In the genomic region with DNA sequence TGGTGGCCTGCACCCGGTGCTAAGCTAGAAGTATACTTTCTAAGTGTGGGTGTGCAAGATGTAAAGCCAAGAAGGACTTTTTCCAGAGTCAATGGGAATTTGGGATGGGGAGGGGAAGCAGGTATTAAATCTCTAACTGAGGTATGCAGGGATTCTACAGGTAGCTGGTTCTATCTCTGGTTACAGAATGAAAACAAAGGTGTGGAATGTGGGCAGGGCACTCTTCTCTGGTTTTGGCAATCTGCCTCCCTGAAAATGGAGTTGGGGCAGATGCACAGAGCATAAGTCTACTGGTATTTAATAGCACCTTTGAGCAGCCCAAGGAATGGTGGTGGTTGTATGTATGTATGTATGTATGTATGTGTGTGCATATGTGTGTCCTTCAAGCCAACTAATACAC, we compare ENCODE assay signal across 17 cellular contexts.
DNase-seq lines count a peak whose midpoint lies in the region; ATAC-seq and TF ChIP-seq lines count a peak whose summit lies in the region.
"Had no signal": no experiment of that assay in that cellular context is flagged by ENCODE, and none has a peak within 500 bp of the region (broad histone marks: within the 10 kb centered on the region; RNA-seq: fewer than 3 reads in every experiment).

No MANE protein-coding gene starts in this region.

- H3K27ac ChIP-seq in RWPE2 (ENCODE audit: poor library complexity, severe bottlenecking) = no peak overlapping the region
- H3K27ac ChIP-seq: SJCRH30 had no signal

- no peak overlapping the region for H3K4me3 Mint-ChIP-seq in Caco-2 (ENCODE audit: unreplicated experiment)
- H3K4me3 Mint-ChIP-seq: CD14-positive monocyte, IgD-negative memory B cell had no signal

- H3K27me3 Mint-ChIP-seq in Caco-2 (ENCODE audit: insufficient read depth, unreplicated experiment) = no peaks in the 10 kb centered on the region
- H3K27me3 Mint-ChIP-seq: IgD-negative memory B cell had no signal

- H3K36me3 Mint-ChIP-seq in Caco-2 (ENCODE audit: insufficient read depth, unreplicated experiment) = no peaks in the 10 kb centered on the region
- H3K36me3 Mint-ChIP-seq: CD14-positive monocyte, IgD-negative memory B cell had no signal

- no peaks in the 10 kb centered on the region for H3K9me3 Mint-ChIP-seq in Caco-2 (ENCODE audit: unreplicated experiment)

- CTCF ChIA-PET in Caco-2 (lab: Charles Lee) = no interaction called here

- DNase-seq in Caco-2 (no peak), HPDE6-E6E7 (ENCODE audit: extremely low spot score) (peak; percentile 41), RWPE2 (ENCODE audit: low spot score) (no peak), iPS-NIHi11 (ENCODE audit: low spot score) (peak; percentile 44)
- DNase-seq: DMS79 treated with DMSO at 0.1 percent for 48 hours, GDM1, MV-4-11, NCI-H1417 treated with DMSO at 0.1 percent for 48 hours, NCI-H2081 treated with DMSO at 0.1 percent for 48 hours, NCI-H446, SJCRH30 had no signal

- peaks cover 7% of the 10 kb centered on the region for H3K4me1 Mint-ChIP-seq in Caco-2 (ENCODE audit: low read depth, unreplicated experiment)

- H3K27me3 ChIP-seq in Caco-2 (replicated peaks; ENCODE audit: control insufficient read depth, insufficient read depth, low read length) (no peaks in the 10 kb centered on the region), RWPE2 (ENCODE audit: insufficient read depth, poor library complexity, severe bottlenecking) (no peaks in the 10 kb centered on the region)
- H3K27me3 ChIP-seq: SJCRH30 had no signal

- H3K4me1 ChIP-seq in Caco-2 (peaks cover 21% of the 10 kb centered on the region), RWPE2 (ENCODE audit: insufficient read depth, poor library complexity, severe bottlenecking) (peaks cover 3% of the 10 kb centered on the region)
- H3K4me1 ChIP-seq: SJCRH30 had no signal

- ATAC-seq in RWPE2 (ENCODE audit: low read depth) = peak; percentile 91
- ATAC-seq in HG03159 (IDR thresholded peaks at IDR 0.05; ENCODE audit: unreplicated experiment) = no peak
- ATAC-seq in GM21737 (IDR thresholded peaks at IDR 0.05; ENCODE audit: unreplicated experiment) = no peak
- ATAC-seq in HG03108 (IDR thresholded peaks at IDR 0.05; ENCODE audit: unreplicated experiment) = no peak
- no peak for ATAC-seq in GM18873 (IDR thresholded peaks at IDR 0.05; ENCODE audit: low FRiP score, unreplicated experiment)

- H3K36me3 ChIP-seq in Caco-2 (ENCODE audit: control insufficient read depth, insufficient read depth, low read length) = no peaks in the 10 kb centered on the region
- H3K36me3 ChIP-seq in RWPE2 (ENCODE audit: low read depth) = no peaks in the 10 kb centered on the region
- H3K36me3 ChIP-seq: SJCRH30 had no signal

- POLR2A ChIA-PET in Caco-2 (lab: Charles Lee) = no interaction called here

- intact Hi-C loops in Caco-2 (cut with micrococcal nuclease; ENCODE audit: unreplicated experiment) = no loop called here

- no TSS peak for BruUV-seq in Caco-2 (replicated peaks; lab: Mats Ljungman, UMichigan)

- TF ChIP-seq CTCF in Caco-2 (IDR thresholded peaks at IDR 0.05; ENCODE audit: insufficient read depth in 1 of 2, low read depth in 1 of 2, low read length in 1 of 2, severe bottlenecking in 1 of 2, unreplicated experiment in 1 of 2) (no peak), RWPE2 (IDR thresholded peaks at IDR 0.05; ENCODE audit: poor library complexity, severe bottlenecking) (no peak)

- H3K9me3 ChIP-seq in Caco-2 = 0 out of 2 replicates have a peak, but pooled peaks cover 3% of the 10 kb centered on the region
- H3K9me3 ChIP-seq in RWPE2 (ENCODE audit: severe bottlenecking) = no peaks in the 10 kb centered on the region
- H3K9me3 ChIP-seq: SJCRH30 had no signal

- no peak overlapping the region for H3K4me3 ChIP-seq in Caco-2 (ENCODE audit: low read depth, low read length)
- no peak overlapping the region for H3K4me3 ChIP-seq in RWPE2 (ENCODE audit: severe bottlenecking)
- H3K4me3 ChIP-seq: SJCRH30 had no signal

- peak overlapping the region; percentile 26 for H3K27ac Mint-ChIP-seq in Caco-2 (ENCODE audit: unreplicated experiment)
- H3K27ac Mint-ChIP-seq: CD14-positive monocyte, IgD-negative memory B cell had no signal

Comparison
In these comparisons a context has a peak if more than half of its experiments do, and no peak if none do; other contexts are left out.
1. DNase-seq: peak in HPDE6-E6E7 (single experiment) and iPS-NIHi11 (single experiment); none in Caco-2 (0 of 2) and RWPE2 (single experiment).